ENCODE assay signal across 23 cellular contexts in genomic region chr17:51702963-51703362, GRCh38.
"Had no signal": no experiment of that assay in that cellular context is flagged by ENCODE, and none has a peak within 500 bp of the region (broad histone marks: within the 10 kb centered on the region; RNA-seq: fewer than 3 reads in every experiment).

No MANE protein-coding gene starts in this region.

- H3K4me1 ChIP-seq: left lung, lower lobe of right lung, psoas muscle, vagina had no signal

- H3K4me1 Mint-ChIP-seq: naive thymus-derived CD8-positive, alpha-beta T cell; stimulated activated naive CD8-positive, alpha-beta T cell treated with anti-CD3 and anti-CD28 coated beads, Interleukin-15, amount 100 ng/mL, for 72 hours had no signal

- H3K4me3 ChIP-seq: dorsolateral prefrontal cortex, esophagus squamous epithelium, left lung, lower lobe of right lung, ovary, psoas muscle, smooth muscle cell, suprapubic skin, vagina had no signal

- H3K27ac Mint-ChIP-seq: endodermal cell had no signal

- H3K9me3 Mint-ChIP-seq: endodermal cell; naive thymus-derived CD8-positive, alpha-beta T cell; stimulated activated naive CD8-positive, alpha-beta T cell treated with anti-CD3 and anti-CD28 coated beads, Interleukin-15, amount 100 ng/mL, for 72 hours had no signal

- H3K36me3 ChIP-seq: esophagus squamous epithelium, left lung, lower lobe of right lung, ovary, suprapubic skin, vagina had no signal

- H3K4me3 Mint-ChIP-seq: endodermal cell; naive thymus-derived CD8-positive, alpha-beta T cell; stimulated activated naive CD8-positive, alpha-beta T cell treated with anti-CD3 and anti-CD28 coated beads, Interleukin-15, amount 100 ng/mL, for 72 hours had no signal

- H3K27me3 ChIP-seq: dorsolateral prefrontal cortex, esophagus squamous epithelium, left lung, ovary, suprapubic skin, vagina had no signal

- H3K27ac ChIP-seq: dorsolateral prefrontal cortex, esophagus squamous epithelium, left lung, lower lobe of right lung, ovary, psoas muscle, suprapubic skin, vagina had no signal

- H3K9me3 ChIP-seq: esophagus squamous epithelium, left lung, lower lobe of right lung, ovary, psoas muscle, suprapubic skin, vagina had no signal

- DNase-seq: dorsolateral prefrontal cortex; effector CD4-positive, alpha-beta T cell; esophagus squamous epithelium; foreskin melanocyte; glutamatergic neuron; left lung; lower lobe of right lung; naive thymus-derived CD8-positive, alpha-beta T cell; occipital lobe; posterior cingulate gyrus; stimulated activated CD4-positive, alpha-beta T cell treated with anti-CD3 and anti-CD28 coated beads, Interleukin-12 subunit alpha, Interleukin-12 subunit beta, amount 100 ng/mL, for 4 hours; stimulated activated CD4-positive, alpha-beta T cell treated with anti-CD3 and anti-CD28 coated beads, Interleukin-1b, Interleukin-23, amount 100 ng/mL, for 48 hours; stimulated activated CD4-positive, alpha-beta T cell treated with anti-CD3 and anti-CD28 coated beads, Interleukin-4, amount 100 ng/mL, for 1 hour; stimulated activated CD8-positive, alpha-beta memory T cell treated with anti-CD3 and anti-CD28 coated beads, Interleukin-4, amount 100 ng/mL, for 48 hours; stimulated activated naive CD4-positive, alpha-beta T cell; stimulated activated naive CD8-positive, alpha-beta T cell treated with anti-CD3 and anti-CD28 coated beads, Interleukin-15, amount 100 ng/mL, for 72 hours; trophoblast cell had no signal
